In the genomic region with DNA sequence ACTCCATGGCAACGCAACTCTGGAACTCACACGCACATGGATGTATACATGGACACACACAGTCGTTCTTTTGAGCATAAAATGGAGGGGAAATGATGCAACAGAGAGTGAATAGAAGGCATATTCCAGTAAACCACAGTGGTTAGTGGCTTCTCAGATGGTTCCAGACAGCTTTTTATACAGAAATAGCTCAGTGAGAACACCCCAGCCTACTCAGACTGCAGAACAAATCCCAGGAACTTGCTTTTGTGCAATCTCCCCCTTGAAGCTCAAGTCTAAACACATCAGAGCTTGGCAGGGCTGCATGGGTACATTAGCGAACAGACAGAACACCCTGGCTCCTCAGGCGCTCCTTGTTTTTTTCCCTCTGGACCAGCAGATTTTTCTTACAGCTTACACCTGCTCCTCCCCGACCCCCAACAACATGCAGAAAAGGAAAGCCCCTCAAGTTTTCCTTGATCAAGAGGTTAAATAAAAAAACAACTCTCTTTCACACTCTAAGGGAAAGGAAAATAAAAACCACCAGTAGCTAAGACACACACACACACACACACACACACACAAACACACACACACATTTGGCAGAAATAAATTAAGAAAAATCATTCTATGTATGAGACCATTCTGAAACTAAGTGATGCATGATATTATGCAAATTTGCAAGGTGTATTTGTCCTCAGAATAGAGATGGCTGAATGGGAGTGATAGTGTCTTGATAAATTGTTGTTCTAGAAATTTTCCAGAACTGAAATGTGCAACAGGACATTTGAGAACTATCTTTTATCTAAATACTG, we compare ENCODE assay signal across 8 cellular contexts. TPM values are rescaled to one million over a fixed set of nuclear protein-coding genes. Genes with fewer than 3 reads are reported as not detected.
DNase-seq lines count a peak whose midpoint lies in the region; ATAC-seq and TF ChIP-seq lines count a peak whose summit lies in the region.

No MANE protein-coding gene starts in this region.

- intact Hi-C loops in colonic mucosa (cut with DNase I) = no loop called here

- H3K4ac ChIP-seq in neuronal stem cell (ENCODE audit: low read length) = no peak overlapping the region

- H3K36me3 ChIP-seq in colonic mucosa (no peaks in the 10 kb centered on the region), neuronal stem cell (replicated peaks in 1 of 2; ENCODE audit: control insufficient read depth in 2 of 2, insufficient read depth in 2 of 2, low read length in 2 of 2) (no peaks in the 10 kb centered on the region)

- no peak overlapping the region for H4K8ac ChIP-seq in neuronal stem cell (ENCODE audit: low read depth, low read length)

- no peaks in the 10 kb centered on the region for H3K27me3 ChIP-seq in colonic mucosa
- no peaks in the 10 kb centered on the region for H3K27me3 ChIP-seq in neuronal stem cell (ENCODE audit: control insufficient read depth in 3 of 3, insufficient read depth in 3 of 3, low read depth in 1 of 3, low read length in 3 of 3)

- no CpG with 5 or more reads among the region's 6 CpGs for WGBS in neuronal stem cell (ENCODE audit: extremely low coverage in 2 of 2, insufficient read length in 2 of 2, insufficient replicate concordance in 1 of 2), 2 donors

- ATAC-seq in HG03521 (IDR thresholded peaks at IDR 0.05; ENCODE audit: unreplicated experiment) (no peak), GM21576 (IDR thresholded peaks at IDR 0.05; ENCODE audit: unreplicated experiment) (no peak)

- H3K27ac ChIP-seq in colonic mucosa (no peak overlapping the region), neuronal stem cell (replicated peaks; ENCODE audit: low read length) (no peak overlapping the region)

- H3K4me1 ChIP-seq in colonic mucosa (no peaks in the 10 kb centered on the region), neuronal stem cell (ENCODE audit: control insufficient read depth in 2 of 2, insufficient read depth in 1 of 2, low read depth in 1 of 2, low read length in 2 of 2) (peaks cover 2 to 18% of the 10 kb centered on the region in 2 donors)

- peak overlapping the region; percentile 75 for H2AFZ ChIP-seq in neuronal stem cell (ENCODE audit: low read length)

- H3K9ac ChIP-seq in colonic mucosa (ENCODE audit: low read depth in 2 of 2, low read length in 2 of 2) (no peak overlapping the region), neuronal stem cell (ENCODE audit: low read depth, low read length, poor library complexity) (no peak overlapping the region)

- H2BK120ac ChIP-seq in neuronal stem cell (ENCODE audit: low read depth, low read length) = no peak overlapping the region

- H2BK15ac ChIP-seq in neuronal stem cell (ENCODE audit: low read length) = no peak overlapping the region

- H3K79me1 ChIP-seq in neuronal stem cell (ENCODE audit: low read depth, low read length) = no peaks in the 10 kb centered on the region

- no peak overlapping the region for H2BK12ac ChIP-seq in neuronal stem cell (ENCODE audit: low read length)

- H4K91ac ChIP-seq in neuronal stem cell (ENCODE audit: low read depth, low read length, poor library complexity) = no peak overlapping the region

- H3K4me3 ChIP-seq in colonic mucosa = no peak overlapping the region
- H3K4me3 ChIP-seq in neuronal stem cell (ENCODE audit: low read length in 2 of 2) = no peak overlapping the region

- TF ChIP-seq CTCF in colonic mucosa (IDR thresholded peaks at IDR 0.05) = no peak

- H3K9me3 ChIP-seq in colonic mucosa (no peaks in the 10 kb centered on the region), neuronal stem cell (replicated peaks in 1 of 2; ENCODE audit: control insufficient read depth in 2 of 2, insufficient read depth in 1 of 2, low read depth in 1 of 2, low read length in 2 of 2) (peaks cover 0 to 4% of the 10 kb centered on the region in 2 donors)

- H3K18ac ChIP-seq in neuronal stem cell (ENCODE audit: low read length) = no peak overlapping the region

- H3K4me2 ChIP-seq in neuronal stem cell (ENCODE audit: insufficient read depth, low read length, poor library complexity, severe bottlenecking) = no peak overlapping the region

- no peak overlapping the region for H3K14ac ChIP-seq in neuronal stem cell (ENCODE audit: low read length)

- peak; percentile 85 for DNase-seq in GM04504 (ENCODE audit: low read depth)
- peak; percentile 91 for DNase-seq in SIG-M5 (lab: John Stamatoyannopoulos, UW)
- DNase-seq in colonic mucosa = peak; percentile 31
- no peak for DNase-seq in neuronal stem cell (ENCODE audit: low spot score)
- no peak for DNase-seq in cerebellar nuclear complex (lab: John Stamatoyannopoulos, UW)
- no peak for DNase-seq in NCI-H1048 (lab: John Stamatoyannopoulos, UW)

- H3K23ac ChIP-seq in neuronal stem cell (ENCODE audit: low read depth, low read length, poor library complexity) = no peak overlapping the region

- H2AK5ac ChIP-seq in neuronal stem cell (ENCODE audit: low read depth, low read length) = no peak overlapping the region

- H2BK5ac ChIP-seq in neuronal stem cell (ENCODE audit: low read length) = no peak overlapping the region

RNA-seq across cellular contexts. Expression of gene RANBP9, which starts 51.2 kb away (rescaled TPM):
- 10 to 100 TPM; 27.2 to 35.0 TPM for total RNA-seq in colonic mucosa
- polyA plus RNA-seq in neuronal stem cell (2013, experiment 1 of 2) = 34.4 TPM
- polyA plus RNA-seq in neuronal stem cell (2013, experiment 2 of 2) = 35.1 TPM

RNA-seq across cellular contexts. Expression of gene MCUR1, which starts 51.5 kb away (rescaled TPM):
- total RNA-seq in colonic mucosa = 10 to 100 TPM; 32.1 to 32.9 TPM
- polyA plus RNA-seq in neuronal stem cell (2013, experiment 1 of 2) = 17.4 TPM
- 17.8 TPM for polyA plus RNA-seq in neuronal stem cell (2013, experiment 2 of 2)

Comparison
In these comparisons a context has a peak if more than half of its experiments do, and no peak if none do; other contexts are left out.
1. DNase-seq: peak in GM04504 (single experiment), SIG-M5 (single experiment) and colonic mucosa (single experiment); none in neuronal stem cell (single experiment), cerebellar nuclear complex (0 of 2) and NCI-H1048 (single experiment).